In the genomic region with DNA sequence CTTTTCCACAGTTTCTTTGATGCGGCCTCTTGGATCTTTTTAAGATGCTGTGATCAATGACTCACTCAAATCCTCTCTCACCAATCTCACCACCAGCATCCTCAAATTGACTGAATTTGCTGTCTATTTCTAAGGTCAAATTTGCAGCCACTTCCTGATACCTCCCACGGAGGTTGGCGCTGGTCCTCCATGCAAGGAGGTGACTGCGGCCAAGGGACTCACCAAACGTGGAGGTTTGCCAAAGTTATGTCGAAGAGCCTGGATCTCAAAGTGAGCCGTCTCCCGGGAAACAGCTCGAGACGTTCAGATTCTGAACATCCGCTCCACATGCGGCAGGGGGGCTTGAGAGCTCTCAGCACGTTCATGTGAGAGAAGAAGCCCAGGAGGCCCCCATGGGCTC, we compare ENCODE assay signal across 1 cellular context.
TF ChIP-seq lines count a peak whose summit lies in the region.

No MANE protein-coding gene starts in this region.

TF ChIP-seq in IMR-90, 13 proteins besides CTCF, POLR2A, EP300 and RAD21 (continued from another document):
- TF ChIP-seq, protein P1, sequence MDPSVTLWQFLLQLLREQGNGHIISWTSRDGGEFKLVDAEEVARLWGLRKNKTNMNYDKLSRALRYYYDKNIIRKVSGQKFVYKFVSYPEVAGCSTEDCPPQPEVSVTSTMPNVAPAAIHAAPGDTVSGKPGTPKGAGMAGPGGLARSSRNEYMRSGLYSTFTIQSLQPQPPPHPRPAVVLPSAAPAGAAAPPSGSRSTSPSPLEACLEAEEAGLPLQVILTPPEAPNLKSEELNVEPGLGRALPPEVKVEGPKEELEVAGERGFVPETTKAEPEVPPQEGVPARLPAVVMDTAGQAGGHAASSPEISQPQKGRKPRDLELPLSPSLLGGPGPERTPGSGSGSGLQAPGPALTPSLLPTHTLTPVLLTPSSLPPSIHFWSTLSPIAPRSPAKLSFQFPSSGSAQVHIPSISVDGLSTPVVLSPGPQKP (IDR thresholded peaks at IDR 0.05; ENCODE audit: borderline replicate concordance, low read depth, low read length) = no peak
TF ChIP-seq in IMR-90: peak in this region for 0.
